1 cellular context compared by ENCODE assay signal in the genomic region with DNA sequence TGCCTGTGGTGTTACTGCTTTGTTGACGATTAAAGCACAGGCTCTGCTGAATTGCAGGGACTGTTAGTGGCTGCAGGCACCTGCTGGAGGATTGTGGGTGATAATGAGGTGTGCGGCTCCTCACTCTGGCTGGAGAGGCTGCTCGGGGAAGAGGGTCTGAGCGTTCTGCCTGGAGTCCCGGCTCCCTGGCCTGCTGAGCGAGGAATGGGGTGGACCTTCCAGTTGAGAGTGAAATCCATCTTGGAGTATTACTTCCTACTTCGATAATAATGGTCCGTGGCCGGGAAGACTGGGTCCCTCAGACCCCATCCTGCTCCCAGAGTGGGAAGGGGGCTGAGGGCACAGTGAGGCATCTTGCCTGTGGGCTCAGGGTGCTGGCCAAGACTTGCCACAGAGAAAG.
TF ChIP-seq lines count a peak whose summit lies in the region.

No MANE protein-coding gene starts in this region.

TF ChIP-seq in H1, 55 proteins besides CTCF, POLR2A, EP300 and RAD21:
- no peak for TF ChIP-seq GABPA (IDR thresholded peaks at IDR 0.05; ENCODE audit: borderline replicate concordance, insufficient read depth, low read length)
- no peak for TF ChIP-seq FOSL1 (IDR thresholded peaks at IDR 0.05; ENCODE audit: insufficient read depth, low read depth, low read length)
- no peak for TF ChIP-seq SIRT6 (IDR thresholded peaks at IDR 0.05; ENCODE audit: low read length)
- TF ChIP-seq CEBPB (IDR thresholded peaks at IDR 0.05; ENCODE audit: low read depth, low read length): no peak
- no peak for TF ChIP-seq MAFK (IDR thresholded peaks at IDR 0.05; ENCODE audit: low read depth, low read length)
- no peak for TF ChIP-seq TCF12 (IDR thresholded peaks at IDR 0.05; ENCODE audit: low read depth, low read length)
